In genomic region chr10:28991738-28992270, GRCh38 we compare ENCODE assay signal across 8 cellular contexts.
DNase-seq lines count a peak whose midpoint lies in the region; ATAC-seq and TF ChIP-seq lines count a peak whose summit lies in the region.

No MANE protein-coding gene starts in this region.

- no peak for TF ChIP-seq EP300 in sigmoid colon (IDR thresholded peaks at IDR 0.05)

- H3K4me3 Mint-ChIP-seq in activated CD8-positive, alpha-beta memory T cell treated with anti-CD3 and anti-CD28 coated beads, Interleukin-2, amount 10 ng/mL, durations not matched to agents 7 days and 5 days: no peak overlapping the region

- H3K4me1 ChIP-seq in sigmoid colon: peaks cover 0 to 13% (median 9%) of the 10 kb centered on the region in 4 donors

- intact Hi-C loops in sigmoid colon (cut with DNase I): loop anchor here (1.0 kb wide), 1 partner anchor 315 kb away; the partner anchor contains the start of gene BAMBI

- TF ChIP-seq CTCF in sigmoid colon (IDR thresholded peaks at IDR 0.05): peak; percentile 22 to 76 (median 68)

- CTCF ChIA-PET in activated CD8-positive, alpha-beta memory T cell treated with anti-CD3 and anti-CD28 coated beads, Interleukin-2, amount 10 ng/mL, durations not matched to agents 7 days and 5 days (lab: Charles Lee): interaction anchor here (0.9 to 4.6 kb wide), 3 partner anchors 310 to 330 kb away, joined by 3 to 29 read pairs (median 5); no protein-coding TSS in a partner anchor

- no peaks in the 10 kb centered on the region for H3K9me3 ChIP-seq in sigmoid colon

- H3K4me1 Mint-ChIP-seq in activated CD8-positive, alpha-beta memory T cell treated with anti-CD3 and anti-CD28 coated beads, Interleukin-2, amount 10 ng/mL, durations not matched to agents 7 days and 5 days: no peaks in the 10 kb centered on the region

- H3K4me3 ChIP-seq in sigmoid colon: no peak overlapping the region

- 14 to 40% methylated on average over 1 of the region's 1 CpG for WGBS in sigmoid colon, 2 donors

- H3K27ac Mint-ChIP-seq in activated CD8-positive, alpha-beta memory T cell treated with anti-CD3 and anti-CD28 coated beads, Interleukin-2, amount 10 ng/mL, durations not matched to agents 7 days and 5 days: no peak overlapping the region

- DNase-seq in activated effector memory CD4-positive, alpha-beta T cell treated with anti-CD3 and anti-CD28 coated beads, Interleukin-2, amount 50 U/mL, for 16 hours: peak; percentile 68
- no peak for DNase-seq in activated effector memory CD4-positive, alpha-beta T cell treated with Interleukin-2 at 50 U/mL for 16 hours
- DNase-seq in NCI-H2029 treated with DMSO at 0.1 percent for 48 hours (lab: John Stamatoyannopoulos, UW) (peak; percentile 26), germinal center (ENCODE audit: low spot score) (peak; percentile 20), sigmoid colon (no peak)
- DNase-seq in activated CD8-positive, alpha-beta memory T cell treated with anti-CD3 and anti-CD28 coated beads, Interleukin-2, amount 10 ng/mL, durations not matched to agents 7 days and 5 days: peak; percentile 41

- TF ChIP-seq POLR2A in sigmoid colon (IDR thresholded peaks at IDR 0.05): no peak

- no peaks in the 10 kb centered on the region for H3K36me3 Mint-ChIP-seq in activated CD8-positive, alpha-beta memory T cell treated with anti-CD3 and anti-CD28 coated beads, Interleukin-2, amount 10 ng/mL, durations not matched to agents 7 days and 5 days

- H3K27me3 ChIP-seq in sigmoid colon: no peaks in the 10 kb centered on the region

- no peaks in the 10 kb centered on the region for H3K36me3 ChIP-seq in sigmoid colon

- H3K9me3 Mint-ChIP-seq in activated CD8-positive, alpha-beta memory T cell treated with anti-CD3 and anti-CD28 coated beads, Interleukin-2, amount 10 ng/mL, durations not matched to agents 7 days and 5 days (ENCODE audit: low read depth): no peaks in the 10 kb centered on the region

- peak overlapping the region in 2 of 4 donors; percentile 11 to 56 for H3K27ac ChIP-seq in sigmoid colon

- no peak for ATAC-seq in activated CD8-positive, alpha-beta memory T cell treated with anti-CD3 and anti-CD28 coated beads, Interleukin-2, amount 10 ng/mL, durations not matched to agents 7 days and 5 days
- ATAC-seq in GM18498 (IDR thresholded peaks at IDR 0.05; ENCODE audit: unreplicated experiment): no peak
- no peak for ATAC-seq in GM18858 (IDR thresholded peaks at IDR 0.05; ENCODE audit: unreplicated experiment)

- H3K27me3 Mint-ChIP-seq in activated CD8-positive, alpha-beta memory T cell treated with anti-CD3 and anti-CD28 coated beads, Interleukin-2, amount 10 ng/mL, durations not matched to agents 7 days and 5 days: no peaks in the 10 kb centered on the region

Comparison
In these comparisons a context has a peak if more than half of its experiments do, and no peak if none do; other contexts are left out.
1. DNase-seq: peak in activated effector memory CD4-positive, alpha-beta T cell treated with anti-CD3 and anti-CD28 coated beads, Interleukin-2, amount 50 U/mL, for 16 hours (single experiment), NCI-H2029 treated with DMSO at 0.1 percent for 48 hours (single experiment), activated CD8-positive, alpha-beta memory T cell treated with anti-CD3 and anti-CD28 coated beads, Interleukin-2, amount 10 ng/mL, durations not matched to agents 7 days and 5 days (single experiment) and germinal center (single experiment); none in activated effector memory CD4-positive, alpha-beta T cell treated with Interleukin-2 at 50 U/mL for 16 hours (single experiment) and sigmoid colon (single experiment).